ENCODE assay signal across 1 cellular context in genomic region chr22:22031571-22031970, GRCh38.
TF ChIP-seq lines count a peak whose summit lies in the region.

No MANE protein-coding gene starts in this region.

TF ChIP-seq in GM12878, 131 proteins besides CTCF, POLR2A, EP300 and RAD21 (continued from another document):
- no peak for TF ChIP-seq RAD51 (IDR thresholded peaks at IDR 0.05)
- no peak for TF ChIP-seq USF2 (IDR thresholded peaks at IDR 0.05; ENCODE audit: borderline replicate concordance, low read depth, low read length)
- TF ChIP-seq ZNF384 (IDR thresholded peaks at IDR 0.05; ENCODE audit: borderline replicate concordance, low read depth, low read length) = no peak
- no peak for TF ChIP-seq YY1 (IDR thresholded peaks at IDR 0.05; ENCODE audit: low read depth, low read length)
- no peak for TF ChIP-seq EZH2 (IDR thresholded peaks at IDR 0.05; ENCODE audit: borderline replicate concordance, control insufficient read depth, low read depth, low read length)
- no peak for TF ChIP-seq ZBTB4 (CRISPR knock-in tag; IDR thresholded peaks at IDR 0.05)
- TF ChIP-seq TAF1 (IDR thresholded peaks at IDR 0.05; ENCODE audit: borderline replicate concordance, low read depth, low read length) = no peak
